In the genomic region with DNA sequence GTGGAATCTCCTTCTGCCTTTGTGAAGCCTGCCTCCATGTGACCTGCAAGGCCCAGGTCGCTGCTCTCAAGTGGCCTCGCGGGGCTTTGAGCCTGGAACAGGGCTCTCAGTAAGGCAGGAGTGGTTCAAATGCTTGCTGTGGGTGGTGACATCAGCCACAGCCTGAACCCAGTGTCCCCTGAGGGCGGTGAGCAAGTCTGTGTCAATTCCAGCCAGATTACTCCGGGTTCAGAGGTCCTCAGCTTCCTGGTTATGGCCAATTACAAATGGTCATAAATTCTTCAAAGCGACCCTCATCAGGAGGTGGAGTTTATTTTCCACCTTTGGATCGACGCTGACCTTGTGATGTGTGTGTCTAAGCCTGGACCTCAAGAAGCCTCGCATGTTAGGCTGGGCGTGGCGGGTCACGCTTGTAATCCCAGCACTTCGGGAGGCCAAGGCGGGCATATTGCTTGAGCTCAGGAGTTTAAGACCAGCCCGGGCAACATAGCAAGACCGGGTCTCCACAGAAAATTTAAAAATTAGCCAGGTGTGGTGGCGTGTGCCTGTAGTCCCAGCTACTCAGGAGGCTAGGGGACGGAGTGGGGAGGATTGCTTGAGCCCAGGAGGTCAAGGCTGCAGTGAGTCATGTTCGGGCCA, we compare ENCODE assay signal across 13 cellular contexts. TPM values are rescaled to one million over a fixed set of nuclear protein-coding genes. Genes with fewer than 3 reads are reported as not detected.
A peak's percentile ranks its signal among the peaks of the same experiment; 100 is the strongest.
DNase-seq lines count a peak whose midpoint lies in the region; ATAC-seq and TF ChIP-seq lines count a peak whose summit lies in the region.
"Had no signal": no experiment of that assay in that cellular context is flagged by ENCODE, and none has a peak within 500 bp of the region (broad histone marks: within the 10 kb centered on the region; RNA-seq: fewer than 3 reads in every experiment).

No MANE protein-coding gene starts in this region.

- H3K9me3 ChIP-seq in SJCRH30 (replicated peaks): no peaks in the 10 kb centered on the region
- H3K9me3 ChIP-seq: pancreas had no signal

- no peaks in the 10 kb centered on the region for H3K36me3 Mint-ChIP-seq in type B pancreatic cell
- H3K36me3 Mint-ChIP-seq: activated naive CD8-positive, alpha-beta T cell treated with anti-CD3 and anti-CD28 coated beads for 36 hours had no signal

- H3K27me3 ChIP-seq in SJCRH30: no peaks in the 10 kb centered on the region
- H3K27me3 ChIP-seq: pancreas had no signal

- no peaks in the 10 kb centered on the region for H3K9me3 Mint-ChIP-seq in type B pancreatic cell
- H3K9me3 Mint-ChIP-seq: activated naive CD8-positive, alpha-beta T cell treated with anti-CD3 and anti-CD28 coated beads for 36 hours; central memory CD8-positive, alpha-beta T cell had no signal

- H3K36me3 ChIP-seq in SJCRH30: no peaks in the 10 kb centered on the region
- H3K36me3 ChIP-seq: pancreas had no signal

- H3K27ac Mint-ChIP-seq in type B pancreatic cell: peak overlapping the region; percentile 82
- H3K27ac Mint-ChIP-seq: activated naive CD8-positive, alpha-beta T cell treated with anti-CD3 and anti-CD28 coated beads for 36 hours had no signal

- H3K4me3 ChIP-seq in SJCRH30: no peak overlapping the region
- H3K4me3 ChIP-seq: pancreas had no signal

- DNase-seq in NCI-H2196 (lab: John Stamatoyannopoulos, UW; ENCODE audit: unreplicated experiment) (peak; percentile 40), NCI-H2196 treated with DMSO at 0.1 percent for 48 hours (lab: John Stamatoyannopoulos, UW; ENCODE audit: unreplicated experiment) (no peak), SJCRH30 (peak; percentile 51 to 58), left lobe of liver (ENCODE audit: low spot score) (no peak), type B pancreatic cell (ENCODE audit: extremely low spot score, unreplicated experiment) (no peak), NCI-H2081 treated with DMSO at 0.1 percent for 48 hours (lab: John Stamatoyannopoulos, UW) (no peak), NCI-H526 treated with DMSO at 0.1 percent for 48 hours (lab: John Stamatoyannopoulos, UW) (no peak), NCI-H446 treated with DMSO at 0.1 percent for 48 hours (lab: John Stamatoyannopoulos, UW) (no peak)
- DNase-seq: activated naive CD8-positive, alpha-beta T cell treated with anti-CD3 and anti-CD28 coated beads for 36 hours; NCI-H2107; pancreas had no signal

- H3K4me1 ChIP-seq in SJCRH30: peaks cover 16% of the 10 kb centered on the region; the same call in 1 of the 2 replicates
- H3K4me1 ChIP-seq: pancreas had no signal

- H3K4me3 Mint-ChIP-seq in type B pancreatic cell: no peak overlapping the region
- H3K4me3 Mint-ChIP-seq: activated naive CD8-positive, alpha-beta T cell treated with anti-CD3 and anti-CD28 coated beads for 36 hours; central memory CD8-positive, alpha-beta T cell had no signal

- H3K4me1 Mint-ChIP-seq in type B pancreatic cell (ENCODE audit: unreplicated experiment): peaks cover 9% of the 10 kb centered on the region
- H3K4me1 Mint-ChIP-seq: activated naive CD8-positive, alpha-beta T cell treated with anti-CD3 and anti-CD28 coated beads for 36 hours; central memory CD8-positive, alpha-beta T cell had no signal

- peak; percentile 73 for ATAC-seq in left lobe of liver

- no peak for TF ChIP-seq CTCF in type B pancreatic cell (conservative IDR thresholded peaks at IDR 0.05)

- H3K27ac ChIP-seq in SJCRH30: no peak overlapping the region
- H3K27ac ChIP-seq: epithelial cell of prostate, pancreas had no signal

- H3K27me3 Mint-ChIP-seq in type B pancreatic cell: no peaks in the 10 kb centered on the region
- H3K27me3 Mint-ChIP-seq: activated naive CD8-positive, alpha-beta T cell treated with anti-CD3 and anti-CD28 coated beads for 36 hours had no signal

RNA-seq across cellular contexts. Expression of a gene that starts 17.3 kb away (rescaled TPM):
- total RNA-seq in SJCRH30 (2014; rRNA removed; shearing (Covaris generic)): 140 and 142 TPM in 2 replicates
- 141 TPM for total RNA-seq in left lobe of liver
- total RNA-seq in type B pancreatic cell (ENCODE audit: low replicate concordance): 154 and 202 TPM in 2 replicates

RNA-seq across cellular contexts. Expression of a gene that starts 37.3 kb away (rescaled TPM):
- total RNA-seq in SJCRH30 (2014; rRNA removed; shearing (Covaris generic)): 65.6 and 66.9 TPM in 2 replicates
- total RNA-seq in left lobe of liver (26.4 TPM), type B pancreatic cell (ENCODE audit: low replicate concordance) (125 and 192 TPM in 2 replicates)

RNA-seq across cellular contexts. Expression of a gene that starts 47.1 kb away (rescaled TPM):
- 89.0 and 98.6 TPM in 2 replicates for total RNA-seq in SJCRH30 (2014; rRNA removed; shearing (Covaris generic))
- total RNA-seq in left lobe of liver (20.4 TPM), type B pancreatic cell (ENCODE audit: low replicate concordance) (75.1 and 105 TPM in 2 replicates)

RNA-seq across cellular contexts. Expression of a gene that starts 59.5 kb away (rescaled TPM):
- 1.3 TPM in 2 replicates for total RNA-seq in SJCRH30 (2014; rRNA removed; shearing (Covaris generic))
- total RNA-seq in left lobe of liver (0.33 TPM), type B pancreatic cell (ENCODE audit: low replicate concordance) (3.8 and 4.4 TPM in 2 replicates)

Comparison
In these comparisons a context has a peak if more than half of its experiments do, and no peak if none do; other contexts are left out.
1. DNase-seq: peak in NCI-H2196 (single experiment) and SJCRH30 (2 of 2); none in NCI-H2196 treated with DMSO at 0.1 percent for 48 hours (single experiment), left lobe of liver (single experiment), type B pancreatic cell (single experiment), NCI-H2081 treated with DMSO at 0.1 percent for 48 hours (single experiment), NCI-H526 treated with DMSO at 0.1 percent for 48 hours (single experiment) and NCI-H446 treated with DMSO at 0.1 percent for 48 hours (single experiment).